Comparison of ENCODE assay signal across 1 cellular context in genomic region chr2:87708368-87708767, GRCh38. TPM values are rescaled to one million over a fixed set of nuclear protein-coding genes. Genes with fewer than 3 reads are reported as not detected.
"Had no signal": no experiment of that assay in that cellular context is flagged by ENCODE, and none has a peak within 500 bp of the region (broad histone marks: within the 10 kb centered on the region; RNA-seq: fewer than 3 reads in every experiment).

No MANE protein-coding gene starts in this region.

RNA-seq across cellular contexts. Expression of gene PLGLB2, which starts 39.5 kb away (rescaled TPM):
- total RNA-seq: epithelial cell of proximal tubule had no signal
